6 cellular contexts compared by ENCODE assay signal in the genomic region with DNA sequence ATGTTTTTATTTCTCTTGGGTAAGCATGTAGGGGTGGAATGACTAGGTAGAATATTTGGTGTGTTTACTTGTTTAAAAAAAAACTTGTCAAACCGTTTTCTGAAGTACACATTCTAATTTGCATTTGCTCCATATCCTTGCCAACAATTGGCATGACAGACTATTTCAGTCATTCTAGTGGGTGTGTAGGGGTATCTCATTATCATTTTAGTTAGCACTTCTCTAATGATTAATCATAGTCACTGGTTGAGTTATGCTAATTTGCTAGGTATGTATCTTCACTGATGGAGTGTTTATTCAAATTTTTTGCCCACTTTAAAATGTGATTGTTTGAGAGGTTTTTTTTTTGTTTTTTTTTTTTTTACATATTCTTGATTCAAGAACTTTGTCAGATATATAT.
"Had no signal": no experiment of that assay in that cellular context is flagged by ENCODE, and none has a peak within 500 bp of the region (broad histone marks: within the 10 kb centered on the region; RNA-seq: fewer than 3 reads in every experiment).

No MANE protein-coding gene starts in this region.

- DNase-seq: GM23248, GOT3, H9, HCEC 1CT had no signal

- H3K27ac Mint-ChIP-seq: H9, IgD-negative memory B cell had no signal

- FAIRE-seq: HepG2 had no signal

- ATAC-seq: HepG2 had no signal

- H3K4me3 Mint-ChIP-seq: H9, IgD-negative memory B cell had no signal

- H3K36me3 Mint-ChIP-seq: IgD-negative memory B cell had no signal

- H3K4me1 Mint-ChIP-seq: H9, IgD-negative memory B cell had no signal

- H3K9me3 Mint-ChIP-seq: H9, IgD-negative memory B cell had no signal

- H3K27me3 Mint-ChIP-seq: IgD-negative memory B cell had no signal
